ENCODE assay signal across 6 cellular contexts in genomic region chr18:76080430-76080829, GRCh38.
"Had no signal": no experiment of that assay in that cellular context is flagged by ENCODE, and none has a peak within 500 bp of the region (broad histone marks: within the 10 kb centered on the region; RNA-seq: fewer than 3 reads in every experiment).

No MANE protein-coding gene starts in this region.

- H3K27ac ChIP-seq: HL-60, KMS-11 had no signal

- H3K9ac ChIP-seq: KMS-11 had no signal

- H3K4me2 ChIP-seq: KMS-11 had no signal

- ATAC-seq: HepG2, K562 had no signal

- DNase-seq: KBM-7, KG1 had no signal

- H3K4me3 ChIP-seq: K562 had no signal
